ENCODE assay signal across 15 cellular contexts in genomic region chr5:150144876-150145275, GRCh38. TPM values are rescaled to one million over a fixed set of nuclear protein-coding genes. Genes with fewer than 3 reads are reported as not detected.
DNase-seq lines count a peak whose midpoint lies in the region; ATAC-seq and TF ChIP-seq lines count a peak whose summit lies in the region.
"Had no signal": no experiment of that assay in that cellular context is flagged by ENCODE, and none has a peak within 500 bp of the region (broad histone marks: within the 10 kb centered on the region; RNA-seq: fewer than 3 reads in every experiment).

No MANE protein-coding gene starts in this region.

- no peaks in the 10 kb centered on the region for H3K27me3 ChIP-seq in AG04450 (ENCODE audit: control insufficient read depth, insufficient read depth, low read length)
- no peaks in the 10 kb centered on the region for H3K27me3 ChIP-seq in rectal smooth muscle tissue (ENCODE audit: control insufficient read depth, insufficient read depth, low read length)
- H3K27me3 ChIP-seq: neutrophil had no signal

- H3K27ac ChIP-seq in AG04450 (ENCODE audit: low read depth, low read length): peak overlapping the region; percentile 100
- peak overlapping the region; percentile 98 for H3K27ac ChIP-seq in RWPE1
- H3K27ac ChIP-seq in rectal smooth muscle tissue (ENCODE audit: low read depth, low read length): peak overlapping the region; percentile 80
- H3K27ac ChIP-seq: neutrophil had no signal

- ATAC-seq in GM18517 (IDR thresholded peaks at IDR 0.05; ENCODE audit: unreplicated experiment): no peak
- no peak for ATAC-seq in GM19351 (IDR thresholded peaks at IDR 0.05; ENCODE audit: unreplicated experiment)
- ATAC-seq: CD8-positive, alpha-beta T cell; T-cell had no signal

- CTCF ChIA-PET in AG04450 (lab: Charles Lee): interaction anchor here (0.7 to 1.2 kb wide), 5 partner anchors 10 to 97 kb away, joined by 3 to 4 read pairs (median 3); no protein-coding TSS in a partner anchor
- CTCF ChIA-PET in RWPE1 (lab: Yijun Ruan, JAX): interaction anchor here (0.6 kb wide), 1 partner anchor 43 kb away, joined by 4 read pairs; no protein-coding TSS in a partner anchor

- POLR2A ChIA-PET in AG04450 (lab: Yijun Ruan, JAX) (interaction anchor here (0.7 kb wide), 1 partner anchor 641 kb away, joined by 3 read pairs; no protein-coding TSS in a partner anchor), RWPE1 (lab: Yijun Ruan, JAX; ENCODE audit: low non-redundant PET) (no interaction called here)

- H3K36me3 ChIP-seq in rectal smooth muscle tissue (ENCODE audit: control insufficient read depth, insufficient read depth, low read length): no peaks in the 10 kb centered on the region
- H3K36me3 ChIP-seq: neutrophil had no signal

- DNase-seq in AG04450 (ENCODE audit: low read depth, low spot score) (no peak), RWPE1 (ENCODE audit: low spot score) (no peak), fibroblast of mammary gland (ENCODE audit: low read depth) (no peak), mesenteric fat pad (ENCODE audit: low spot score) (no peak), activated T-cell treated with anti-CD3 and anti-CD28 coated beads for 4 hours (no peak)
- DNase-seq: CD8-positive, alpha-beta T cell; NCI-H187 treated with DMSO at 0.1 percent for 48 hours; stimulated activated CD4-positive, alpha-beta T cell treated with anti-CD3 and anti-CD28 coated beads, Interleukin-4, amount 100 ng/mL, for 4 hours; T-cell had no signal

- no peaks in the 10 kb centered on the region; the same call in 1 of the 2 replicates for H3K9me3 ChIP-seq in AG04450 (ENCODE audit: control insufficient read depth, insufficient read depth, low read length)
- H3K9me3 ChIP-seq: neutrophil had no signal

- no peak overlapping the region for H3K9ac ChIP-seq in rectal smooth muscle tissue (ENCODE audit: low read length)

- H3K4me1 ChIP-seq in rectal smooth muscle tissue (ENCODE audit: control insufficient read depth, insufficient read depth, low read length): peaks cover 42% of the 10 kb centered on the region

- TF ChIP-seq CTCF in AG04450 (IDR thresholded peaks at IDR 0.05; ENCODE audit: low read depth, low read length) (no peak), RWPE1 (conservative IDR thresholded peaks at IDR 0.05; ENCODE audit: low read depth) (no peak), fibroblast of mammary gland (conservative IDR thresholded peaks at IDR 0.05; ENCODE audit: control insufficient read depth, insufficient read depth, low read depth, low read length) (no peak)

- H3K4me3 ChIP-seq in AG04450 (ENCODE audit: low read depth, low read length) (no peak overlapping the region; the same call in 1 of the 2 replicates), fibroblast of mammary gland (ENCODE audit: control insufficient read depth, low read depth, low read length) (peak overlapping the region; percentile 2), rectal smooth muscle tissue (ENCODE audit: low read length) (no peak overlapping the region)

RNA-seq across cellular contexts. Expression of gene PDGFRB, which starts 10.8 kb away (rescaled TPM):
- polyA plus RNA-seq in AG04450 (2011; rRNA removed): 118 and 149 TPM in 2 replicates
- 317 and 389 TPM in 2 replicates for polyA minus RNA-seq in AG04450 (2011; rRNA and poly(A)+ RNA removed)
- 201 TPM for total RNA-seq in mesenteric fat pad

RNA-seq across cellular contexts. Expression of gene CDX1, which starts 21.7 kb away (rescaled TPM):
- polyA plus RNA-seq in AG04450 (2011; rRNA removed): 0.30 and 0.41 TPM in 2 replicates
- 0.26 TPM in 1 of 2 replicates, not detected in the other for polyA minus RNA-seq in AG04450 (2011; rRNA and poly(A)+ RNA removed)
- 0.35 TPM for total RNA-seq in mesenteric fat pad
- total RNA-seq: activated CD8-positive, alpha-beta memory T cell treated with anti-CD3 and anti-CD28 coated beads for 36 hours; CD8-positive, alpha-beta T cell; subcutaneous adipose tissue had no signal

RNA-seq across cellular contexts. Expression of gene SLC6A7, which starts 45.0 kb away (rescaled TPM):
- polyA plus RNA-seq in AG04450 (2011; rRNA removed): not detected in 2 replicates
- polyA minus RNA-seq in AG04450 (2011; rRNA and poly(A)+ RNA removed): 0.09 and 0.18 TPM in 2 replicates
- total RNA-seq in mesenteric fat pad: not detected
- total RNA-seq: activated CD8-positive, alpha-beta memory T cell treated with anti-CD3 and anti-CD28 coated beads for 36 hours; CD8-positive, alpha-beta T cell; T-cell had no signal

RNA-seq across cellular contexts. Expression of gene CSF1R, which starts 58.5 kb away (rescaled TPM):
- 0.09 and 0.12 TPM in 2 replicates for polyA plus RNA-seq in AG04450 (2011; rRNA removed)
- 0.69 TPM in 1 of 2 replicates, not detected in the other for polyA minus RNA-seq in AG04450 (2011; rRNA and poly(A)+ RNA removed)
- 58.6 TPM for total RNA-seq in mesenteric fat pad
- total RNA-seq: activated CD8-positive, alpha-beta memory T cell treated with anti-CD3 and anti-CD28 coated beads for 36 hours had no signal
